23 cellular contexts compared by ENCODE assay signal in genomic region chr12:113016796-113017195, GRCh38. TPM values are rescaled to one million over a fixed set of nuclear protein-coding genes. Genes with fewer than 3 reads are reported as not detected.
"Had no signal": no experiment of that assay in that cellular context is flagged by ENCODE, and none has a peak within 500 bp of the region (broad histone marks: within the 10 kb centered on the region; RNA-seq: fewer than 3 reads in every experiment).

No MANE protein-coding gene starts in this region.

- H3K4me3 ChIP-seq: esophagus muscularis mucosa, gastrocnemius medialis, heart right ventricle, ovary, right atrium auricular region, sigmoid colon, suprapubic skin, tibial artery, upper lobe of right lung, vagina had no signal

- ATAC-seq: effector memory CD8-positive, alpha-beta T cell; gastrocnemius medialis; heart right ventricle; left lobe of liver; naive thymus-derived CD8-positive, alpha-beta T cell; upper lobe of right lung had no signal

- H3K36me3 ChIP-seq: gastrocnemius medialis, ovary, right atrium auricular region, sigmoid colon, suprapubic skin, tibial artery, upper lobe of right lung, vagina had no signal

- H3K27me3 ChIP-seq: gastrocnemius medialis, ovary, right atrium auricular region, suprapubic skin, upper lobe of right lung, vagina had no signal

- H3K27ac ChIP-seq: epithelial cell of prostate, esophagus muscularis mucosa, gastrocnemius medialis, heart right ventricle, ovary, right atrium auricular region, sigmoid colon, suprapubic skin, tibial artery, upper lobe of right lung, vagina had no signal

- DNase-seq: effector memory CD8-positive, alpha-beta T cell; gastrocnemius medialis; heart right ventricle; hypothalamus; islet precursor cell; mammary epithelial cell; naive thymus-derived CD8-positive, alpha-beta T cell; nucleus accumbens; ovary; sigmoid colon; small intestine; stimulated activated CD4-positive, alpha-beta T cell treated with anti-CD3 and anti-CD28 coated beads, Interleukin-12 subunit alpha, Interleukin-12 subunit beta, amount 100 ng/mL, for 4 hours; stimulated activated naive CD4-positive, alpha-beta T cell; tibial artery; upper lobe of right lung had no signal

- H3K4me1 ChIP-seq: esophagus muscularis mucosa, gastrocnemius medialis, right atrium auricular region, sigmoid colon, suprapubic skin, tibial artery, upper lobe of right lung, vagina had no signal

- H3K9me3 ChIP-seq: gastrocnemius medialis, ovary, right atrium auricular region, sigmoid colon, suprapubic skin, tibial artery, upper lobe of right lung, vagina had no signal

RNA-seq across cellular contexts. Expression of gene OAS2, which starts 38.5 kb away (rescaled TPM):
- total RNA-seq: neural crest cell had no signal

RNA-seq across cellular contexts. Expression of gene DTX1, which starts 39.7 kb away (rescaled TPM):
- total RNA-seq: fibroblast of villous mesenchyme had no signal
